ENCODE assay signal across 1 cellular context in the genomic region with DNA sequence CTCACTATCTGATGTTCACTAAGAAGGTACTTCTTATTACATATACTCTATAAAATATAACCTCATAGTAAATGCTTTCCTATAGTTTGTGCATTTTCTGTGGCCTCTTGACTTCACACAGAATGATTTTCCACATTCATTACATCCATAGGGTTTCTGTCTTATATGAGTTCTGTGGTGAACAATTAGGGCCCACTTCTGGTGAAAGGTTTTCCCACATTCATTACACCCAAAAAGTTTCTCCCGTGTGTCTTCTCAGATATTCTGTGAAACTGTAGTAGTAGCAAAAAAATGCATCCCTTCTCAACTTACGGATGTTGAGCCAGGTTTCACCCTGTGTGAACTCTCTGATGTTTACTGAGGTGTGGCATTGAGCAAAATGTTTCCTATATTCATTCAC.
TF ChIP-seq lines count a peak whose summit lies in the region.

No MANE protein-coding gene starts in this region.

TF ChIP-seq in GM12878, 131 proteins besides CTCF, POLR2A, EP300 and RAD21 (continued from another document):
- TF ChIP-seq, protein P1, sequence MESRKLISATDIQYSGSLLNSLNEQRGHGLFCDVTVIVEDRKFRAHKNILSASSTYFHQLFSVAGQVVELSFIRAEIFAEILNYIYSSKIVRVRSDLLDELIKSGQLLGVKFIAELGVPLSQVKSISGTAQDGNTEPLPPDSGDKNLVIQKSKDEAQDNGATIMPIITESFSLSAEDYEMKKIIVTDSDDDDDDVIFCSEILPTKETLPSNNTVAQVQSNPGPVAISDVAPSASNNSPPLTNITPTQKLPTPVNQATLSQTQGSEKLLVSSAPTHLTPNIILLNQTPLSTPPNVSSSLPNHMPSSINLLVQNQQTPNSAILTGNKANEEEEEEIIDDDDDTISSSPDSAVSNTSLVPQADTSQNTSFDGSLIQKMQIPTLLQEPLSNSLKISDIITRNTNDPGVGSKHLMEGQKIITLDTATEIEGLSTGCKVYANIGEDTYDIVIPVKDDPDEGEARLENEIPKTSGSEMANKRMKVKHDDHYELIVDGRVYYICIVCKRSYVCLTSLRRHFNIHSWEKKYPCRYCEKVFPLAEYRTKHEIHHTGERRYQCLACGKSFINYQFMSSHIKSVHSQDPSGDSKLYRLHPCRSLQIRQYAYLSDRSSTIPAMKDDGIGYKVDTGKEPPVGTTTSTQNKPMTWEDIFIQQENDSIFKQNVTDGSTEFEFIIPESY (IDR thresholded peaks at IDR 0.05), result no peak
TF ChIP-seq in GM12878: peak in this region for 0.
